1 cellular context compared by ENCODE assay signal in the genomic region with DNA sequence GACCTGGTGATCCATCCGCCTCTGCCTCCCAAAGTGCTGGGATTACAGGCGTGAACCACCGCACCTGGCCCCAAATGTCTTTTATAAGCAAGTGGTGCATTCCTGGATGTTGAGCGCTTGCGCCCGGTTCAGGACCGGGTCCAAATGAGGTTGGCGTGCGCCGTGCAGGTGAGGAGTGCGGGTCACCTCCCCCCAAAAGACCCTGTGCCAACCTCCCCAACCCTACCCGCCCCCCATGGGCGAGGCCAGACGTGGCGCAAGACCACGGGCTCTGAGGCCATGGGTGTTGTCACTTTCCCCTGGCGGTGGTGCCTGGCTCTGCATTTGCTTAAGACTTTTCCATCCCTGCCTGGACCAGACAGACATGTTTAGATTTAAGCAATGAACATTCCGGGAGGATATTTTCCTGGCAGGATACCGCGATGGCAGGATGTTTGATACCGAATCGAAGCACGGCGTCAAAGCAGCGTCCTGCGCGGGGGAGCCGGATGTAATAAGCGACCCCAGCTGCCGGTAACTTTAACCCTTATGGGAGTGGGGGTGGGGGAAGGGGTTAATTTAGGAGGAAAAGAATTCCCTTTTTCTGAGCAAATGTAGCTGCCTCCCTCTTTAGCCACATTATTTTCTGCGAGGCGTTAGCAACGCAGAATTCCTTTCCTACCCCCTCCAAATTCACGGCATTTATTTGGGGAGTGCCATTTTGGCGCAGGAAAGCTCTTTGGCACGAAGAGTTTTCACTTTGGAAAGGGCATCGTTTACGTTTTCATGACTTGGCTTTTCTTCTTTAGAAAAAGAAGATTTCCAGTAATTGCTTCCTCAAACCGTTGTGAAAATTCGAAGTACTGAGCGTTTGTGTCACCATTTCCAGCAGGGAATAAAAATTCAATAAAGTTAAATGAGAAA.
TF ChIP-seq lines count a peak whose summit lies in the region.

No MANE protein-coding gene starts in this region.

TF ChIP-seq in HEK293, 187 proteins besides CTCF, POLR2A, EP300 and RAD21 (continued from another document and continues in another):
- TF ChIP-seq, protein P1, sequence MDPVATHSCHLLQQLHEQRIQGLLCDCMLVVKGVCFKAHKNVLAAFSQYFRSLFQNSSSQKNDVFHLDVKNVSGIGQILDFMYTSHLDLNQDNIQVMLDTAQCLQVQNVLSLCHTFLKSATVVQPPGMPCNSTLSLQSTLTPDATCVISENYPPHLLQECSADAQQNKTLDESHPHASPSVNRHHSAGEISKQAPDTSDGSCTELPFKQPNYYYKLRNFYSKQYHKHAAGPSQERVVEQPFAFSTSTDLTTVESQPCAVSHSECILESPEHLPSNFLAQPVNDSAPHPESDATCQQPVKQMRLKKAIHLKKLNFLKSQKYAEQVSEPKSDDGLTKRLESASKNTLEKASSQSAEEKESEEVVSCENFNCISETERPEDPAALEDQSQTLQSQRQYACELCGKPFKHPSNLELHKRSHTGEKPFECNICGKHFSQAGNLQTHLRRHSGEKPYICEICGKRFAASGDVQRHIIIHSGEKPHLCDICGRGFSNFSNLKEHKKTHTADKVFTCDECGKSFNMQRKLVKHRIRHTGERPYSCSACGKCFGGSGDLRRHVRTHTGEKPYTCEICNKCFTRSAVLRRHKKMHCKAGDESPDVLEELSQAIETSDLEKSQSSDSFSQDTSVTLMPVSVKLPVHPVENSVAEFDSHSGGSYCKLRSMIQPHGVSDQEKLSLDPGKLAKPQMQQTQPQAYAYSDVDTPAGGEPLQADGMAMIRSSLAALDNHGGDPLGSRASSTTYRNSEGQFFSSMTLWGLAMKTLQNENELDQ (tag by site-specific recombination; IDR thresholded peaks at IDR 0.05; ENCODE audit: low read depth): no peak
- TF ChIP-seq, protein P2, sequence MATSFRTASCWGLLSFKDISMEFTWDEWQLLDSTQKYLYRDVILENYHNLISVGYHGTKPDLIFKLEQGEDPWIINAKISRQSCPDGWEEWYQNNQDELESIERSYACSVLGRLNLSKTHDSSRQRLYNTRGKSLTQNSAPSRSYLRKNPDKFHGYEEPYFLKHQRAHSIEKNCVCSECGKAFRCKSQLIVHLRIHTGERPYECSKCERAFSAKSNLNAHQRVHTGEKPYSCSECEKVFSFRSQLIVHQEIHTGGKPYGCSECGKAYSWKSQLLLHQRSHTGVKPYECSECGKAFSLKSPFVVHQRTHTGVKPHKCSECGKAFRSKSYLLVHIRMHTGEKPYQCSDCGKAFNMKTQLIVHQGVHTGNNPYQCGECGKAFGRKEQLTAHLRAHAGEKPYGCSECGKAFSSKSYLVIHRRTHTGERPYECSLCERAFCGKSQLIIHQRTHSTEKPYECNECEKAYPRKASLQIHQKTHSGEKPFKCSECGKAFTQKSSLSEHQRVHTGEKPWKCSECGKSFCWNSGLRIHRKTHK (tag by site-specific recombination; IDR thresholded peaks at IDR 0.05): no peak
- no peak; the same call in 1 of the 2 replicates for TF ChIP-seq KLF9 (tag by site-specific recombination; IDR thresholded peaks at IDR 0.05; ENCODE audit: low read depth)
- no peak for TF ChIP-seq TCF7L2 (IDR thresholded peaks at IDR 0.05; ENCODE audit: borderline replicate concordance, low read depth, low read length)
- TF ChIP-seq, protein P3, sequence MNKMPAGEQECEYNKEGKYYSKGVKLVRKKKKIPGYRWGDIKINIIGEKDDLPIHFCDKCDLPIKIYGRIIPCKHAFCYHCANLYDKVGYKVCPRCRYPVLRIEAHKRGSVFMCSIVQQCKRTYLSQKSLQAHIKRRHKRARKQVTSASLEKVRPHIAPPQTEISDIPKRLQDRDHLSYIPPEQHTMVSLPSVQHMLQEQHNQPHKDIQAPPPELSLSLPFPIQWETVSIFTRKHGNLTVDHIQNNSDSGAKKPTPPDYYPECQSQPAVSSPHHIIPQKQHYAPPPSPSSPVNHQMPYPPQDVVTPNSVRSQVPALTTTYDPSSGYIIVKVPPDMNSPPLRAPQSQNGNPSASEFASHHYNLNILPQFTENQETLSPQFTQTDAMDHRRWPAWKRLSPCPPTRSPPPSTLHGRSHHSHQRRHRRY (tag by site-specific recombination; IDR thresholded peaks at IDR 0.05): no peak; the same call in 1 of the 2 replicates
- peak; percentile 90; the same call in 1 of the 2 replicates for TF ChIP-seq ZNF660 (tag by site-specific recombination; IDR thresholded peaks at IDR 0.05)
- TF ChIP-seq ZNF558 (tag by site-specific recombination; IDR thresholded peaks at IDR 0.05): no peak
- TF ChIP-seq FEZF1 (tag by site-specific recombination; IDR thresholded peaks at IDR 0.05): no peak
- TF ChIP-seq, protein P4, sequence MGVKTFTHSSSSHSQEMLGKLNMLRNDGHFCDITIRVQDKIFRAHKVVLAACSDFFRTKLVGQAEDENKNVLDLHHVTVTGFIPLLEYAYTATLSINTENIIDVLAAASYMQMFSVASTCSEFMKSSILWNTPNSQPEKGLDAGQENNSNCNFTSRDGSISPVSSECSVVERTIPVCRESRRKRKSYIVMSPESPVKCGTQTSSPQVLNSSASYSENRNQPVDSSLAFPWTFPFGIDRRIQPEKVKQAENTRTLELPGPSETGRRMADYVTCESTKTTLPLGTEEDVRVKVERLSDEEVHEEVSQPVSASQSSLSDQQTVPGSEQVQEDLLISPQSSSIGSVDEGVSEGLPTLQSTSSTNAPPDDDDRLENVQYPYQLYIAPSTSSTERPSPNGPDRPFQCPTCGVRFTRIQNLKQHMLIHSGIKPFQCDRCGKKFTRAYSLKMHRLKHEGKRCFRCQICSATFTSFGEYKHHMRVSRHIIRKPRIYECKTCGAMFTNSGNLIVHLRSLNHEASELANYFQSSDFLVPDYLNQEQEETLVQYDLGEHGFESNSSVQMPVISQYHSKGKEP (tag by site-specific recombination; IDR thresholded peaks at IDR 0.05): peak; percentile 23; the same call in 1 of the 2 replicates
- TF ChIP-seq, protein P5, sequence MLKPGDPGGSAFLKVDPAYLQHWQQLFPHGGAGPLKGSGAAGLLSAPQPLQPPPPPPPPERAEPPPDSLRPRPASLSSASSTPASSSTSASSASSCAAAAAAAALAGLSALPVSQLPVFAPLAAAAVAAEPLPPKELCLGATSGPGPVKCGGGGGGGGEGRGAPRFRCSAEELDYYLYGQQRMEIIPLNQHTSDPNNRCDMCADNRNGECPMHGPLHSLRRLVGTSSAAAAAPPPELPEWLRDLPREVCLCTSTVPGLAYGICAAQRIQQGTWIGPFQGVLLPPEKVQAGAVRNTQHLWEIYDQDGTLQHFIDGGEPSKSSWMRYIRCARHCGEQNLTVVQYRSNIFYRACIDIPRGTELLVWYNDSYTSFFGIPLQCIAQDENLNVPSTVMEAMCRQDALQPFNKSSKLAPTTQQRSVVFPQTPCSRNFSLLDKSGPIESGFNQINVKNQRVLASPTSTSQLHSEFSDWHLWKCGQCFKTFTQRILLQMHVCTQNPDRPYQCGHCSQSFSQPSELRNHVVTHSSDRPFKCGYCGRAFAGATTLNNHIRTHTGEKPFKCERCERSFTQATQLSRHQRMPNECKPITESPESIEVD (tag by site-specific recombination; IDR thresholded peaks at IDR 0.05): no peak
- no peak for TF ChIP-seq ZNF146 (tag by site-specific recombination; IDR thresholded peaks at IDR 0.05)
- TF ChIP-seq ZNF423 (tag by site-specific recombination; IDR thresholded peaks at IDR 0.05): peak; percentile 35; the same call in 1 of the 2 replicates
- TF ChIP-seq ZNF585B (tag by site-specific recombination; IDR thresholded peaks at IDR 0.05): no peak
- TF ChIP-seq ZNF175 (tag by site-specific recombination; IDR thresholded peaks at IDR 0.05): no peak
- TF ChIP-seq ZNF701 (tag by site-specific recombination; IDR thresholded peaks at IDR 0.05): no peak
- TF ChIP-seq SP3 (tag by site-specific recombination; IDR thresholded peaks at IDR 0.05): peak; percentile 87
- TF ChIP-seq ZNF433 (tag by site-specific recombination; IDR thresholded peaks at IDR 0.05; ENCODE audit: low read depth): no peak
- TF ChIP-seq MYNN (tag by site-specific recombination; IDR thresholded peaks at IDR 0.05; ENCODE audit: borderline replicate concordance): no peak
- no peak for TF ChIP-seq ZNF473 (tag by site-specific recombination; IDR thresholded peaks at IDR 0.05)
- TF ChIP-seq ZNF221 (tag by site-specific recombination; IDR thresholded peaks at IDR 0.05; ENCODE audit: borderline replicate concordance): no peak
- TF ChIP-seq, protein P6, sequence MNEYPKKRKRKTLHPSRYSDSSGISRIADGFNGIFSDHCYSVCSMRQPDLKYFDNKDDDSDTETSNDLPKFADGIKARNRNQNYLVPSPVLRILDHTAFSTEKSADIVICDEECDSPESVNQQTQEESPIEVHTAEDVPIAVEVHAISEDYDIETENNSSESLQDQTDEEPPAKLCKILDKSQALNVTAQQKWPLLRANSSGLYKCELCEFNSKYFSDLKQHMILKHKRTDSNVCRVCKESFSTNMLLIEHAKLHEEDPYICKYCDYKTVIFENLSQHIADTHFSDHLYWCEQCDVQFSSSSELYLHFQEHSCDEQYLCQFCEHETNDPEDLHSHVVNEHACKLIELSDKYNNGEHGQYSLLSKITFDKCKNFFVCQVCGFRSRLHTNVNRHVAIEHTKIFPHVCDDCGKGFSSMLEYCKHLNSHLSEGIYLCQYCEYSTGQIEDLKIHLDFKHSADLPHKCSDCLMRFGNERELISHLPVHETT (tag by site-specific recombination; IDR thresholded peaks at IDR 0.05): no peak
- peak; percentile 56; the same call in 1 of the 2 replicates for TF ChIP-seq YY1 (tag by site-specific recombination; IDR thresholded peaks at IDR 0.05)
- TF ChIP-seq, protein P7, sequence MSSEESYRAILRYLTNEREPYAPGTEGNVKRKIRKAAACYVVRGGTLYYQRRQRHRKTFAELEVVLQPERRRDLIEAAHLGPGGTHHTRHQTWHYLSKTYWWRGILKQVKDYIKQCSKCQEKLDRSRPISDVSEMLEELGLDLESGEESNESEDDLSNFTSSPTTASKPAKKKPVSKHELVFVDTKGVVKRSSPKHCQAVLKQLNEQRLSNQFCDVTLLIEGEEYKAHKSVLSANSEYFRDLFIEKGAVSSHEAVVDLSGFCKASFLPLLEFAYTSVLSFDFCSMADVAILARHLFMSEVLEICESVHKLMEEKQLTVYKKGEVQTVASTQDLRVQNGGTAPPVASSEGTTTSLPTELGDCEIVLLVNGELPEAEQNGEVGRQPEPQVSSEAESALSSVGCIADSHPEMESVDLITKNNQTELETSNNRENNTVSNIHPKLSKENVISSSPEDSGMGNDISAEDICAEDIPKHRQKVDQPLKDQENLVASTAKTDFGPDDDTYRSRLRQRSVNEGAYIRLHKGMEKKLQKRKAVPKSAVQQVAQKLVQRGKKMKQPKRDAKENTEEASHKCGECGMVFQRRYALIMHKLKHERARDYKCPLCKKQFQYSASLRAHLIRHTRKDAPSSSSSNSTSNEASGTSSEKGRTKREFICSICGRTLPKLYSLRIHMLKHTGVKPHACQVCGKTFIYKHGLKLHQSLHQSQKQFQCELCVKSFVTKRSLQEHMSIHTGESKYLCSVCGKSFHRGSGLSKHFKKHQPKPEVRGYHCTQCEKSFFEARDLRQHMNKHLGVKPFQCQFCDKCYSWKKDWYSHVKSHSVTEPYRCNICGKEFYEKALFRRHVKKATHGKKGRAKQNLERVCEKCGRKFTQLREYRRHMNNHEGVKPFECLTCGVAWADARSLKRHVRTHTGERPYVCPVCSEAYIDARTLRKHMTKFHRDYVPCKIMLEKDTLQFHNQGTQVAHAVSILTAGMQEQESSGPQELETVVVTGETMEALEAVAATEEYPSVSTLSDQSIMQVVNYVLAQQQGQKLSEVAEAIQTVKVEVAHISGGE (tag by site-specific recombination; conservative IDR thresholded peaks at IDR 0.05; ENCODE audit: low read depth): no peak
- TF ChIP-seq ZNF600 (tag by site-specific recombination; IDR thresholded peaks at IDR 0.05): peak; percentile 12; the same call in 1 of the 2 replicates
- peak; percentile 49; the same call in 1 of the 2 replicates for TF ChIP-seq YY2 (tag by site-specific recombination; IDR thresholded peaks at IDR 0.05)
- TF ChIP-seq, protein P8, sequence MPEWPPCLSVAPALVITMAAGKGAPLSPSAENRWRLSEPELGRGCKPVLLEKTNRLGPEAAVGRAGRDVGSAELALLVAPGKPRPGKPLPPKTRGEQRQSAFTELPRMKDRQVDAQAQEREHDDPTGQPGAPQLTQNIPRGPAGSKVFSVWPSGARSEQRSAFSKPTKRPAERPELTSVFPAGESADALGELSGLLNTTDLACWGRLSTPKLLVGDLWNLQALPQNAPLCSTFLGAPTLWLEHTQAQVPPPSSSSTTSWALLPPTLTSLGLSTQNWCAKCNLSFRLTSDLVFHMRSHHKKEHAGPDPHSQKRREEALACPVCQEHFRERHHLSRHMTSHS (tag by site-specific recombination; IDR thresholded peaks at IDR 0.05): no peak
- TF ChIP-seq, protein P9, sequence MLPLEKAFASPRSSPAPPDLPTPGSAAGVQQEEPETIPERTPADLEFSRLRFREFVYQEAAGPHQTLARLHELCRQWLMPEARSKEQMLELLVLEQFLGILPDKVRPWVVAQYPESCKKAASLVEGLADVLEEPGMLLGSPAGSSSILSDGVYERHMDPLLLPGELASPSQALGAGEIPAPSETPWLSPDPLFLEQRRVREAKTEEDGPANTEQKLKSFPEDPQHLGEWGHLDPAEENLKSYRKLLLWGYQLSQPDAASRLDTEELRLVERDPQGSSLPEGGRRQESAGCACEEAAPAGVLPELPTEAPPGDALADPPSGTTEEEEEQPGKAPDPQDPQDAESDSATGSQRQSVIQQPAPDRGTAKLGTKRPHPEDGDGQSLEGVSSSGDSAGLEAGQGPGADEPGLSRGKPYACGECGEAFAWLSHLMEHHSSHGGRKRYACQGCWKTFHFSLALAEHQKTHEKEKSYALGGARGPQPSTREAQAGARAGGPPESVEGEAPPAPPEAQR (tag by site-specific recombination; IDR thresholded peaks at IDR 0.05): no peak
- TF ChIP-seq KLF8 (tag by site-specific recombination; IDR thresholded peaks at IDR 0.05): peak; percentile 90
- no peak for TF ChIP-seq ZNF302 (tag by site-specific recombination; IDR thresholded peaks at IDR 0.05; ENCODE audit: low read depth)
- TF ChIP-seq ZNF610 (tag by site-specific recombination; IDR thresholded peaks at IDR 0.05; ENCODE audit: borderline replicate concordance): no peak
- TF ChIP-seq BCL11A (tag by site-specific recombination; IDR thresholded peaks at IDR 0.05; ENCODE audit: low read depth): peak; percentile 29; the same call in 1 of the 2 replicates
- 0 out of 2 replicates have a peak, but pooled peaks have one; percentile 22 for TF ChIP-seq ZBTB48 (tag by site-specific recombination; IDR thresholded peaks at IDR 0.05)
- TF ChIP-seq ZNF350 (tag by site-specific recombination; IDR thresholded peaks at IDR 0.05): no peak
- peak; percentile 63 for TF ChIP-seq GLIS1 (tag by site-specific recombination; IDR thresholded peaks at IDR 0.05)
- no peak for TF ChIP-seq ZNF155 (tag by site-specific recombination; IDR thresholded peaks at IDR 0.05)
- TF ChIP-seq SCRT1 (tag by site-specific recombination; IDR thresholded peaks at IDR 0.05; ENCODE audit: borderline replicate concordance): peak; percentile 7; the same call in 1 of the 2 replicates
